25 cellular contexts compared by ENCODE assay signal in the genomic region with DNA sequence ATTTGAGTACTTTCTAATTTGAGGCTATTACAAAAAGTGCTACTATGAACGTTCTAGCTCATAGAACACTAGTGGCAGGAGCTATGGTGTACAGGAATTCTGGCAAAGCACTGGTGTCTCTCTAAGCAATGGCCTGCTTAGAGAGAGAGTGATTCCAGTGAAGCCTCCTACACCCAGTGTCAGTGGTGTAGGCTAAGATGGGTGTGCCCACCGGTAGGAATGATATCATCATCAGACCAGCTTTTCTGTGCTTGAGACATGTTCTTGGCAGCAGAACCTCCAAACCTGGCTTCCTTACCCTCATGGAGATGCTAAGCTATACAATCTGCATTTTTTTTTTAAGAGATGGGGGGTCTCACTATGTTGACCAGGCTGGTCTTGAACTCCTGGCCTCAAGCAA.
"Had no signal": no experiment of that assay in that cellular context is flagged by ENCODE, and none has a peak within 500 bp of the region (broad histone marks: within the 10 kb centered on the region; RNA-seq: fewer than 3 reads in every experiment).

No MANE protein-coding gene starts in this region.

- DNase-seq: naive thymus-derived CD8-positive, alpha-beta T cell; occipital lobe; posterior cingulate gyrus; psoas muscle; right cardiac atrium; right lobe of liver; sigmoid colon; small intestine; stimulated activated CD4-positive, alpha-beta T cell treated with anti-CD3 and anti-CD28 coated beads, Interleukin-15, amount 100 ng/mL, for 24 hours; stimulated activated CD4-positive, alpha-beta T cell treated with anti-CD3 and anti-CD28 coated beads, Interleukin-2, amount 100 ng/mL, for 24 hours; stimulated activated CD4-positive, alpha-beta T cell treated with anti-CD3 and anti-CD28 coated beads, Interleukin-2, amount 100 ng/mL, for 48 hours; stimulated activated CD4-positive, alpha-beta T cell treated with anti-CD3 and anti-CD28 coated beads, Interleukin-4, amount 100 ng/mL, for 24 hours; stimulated activated naive B cell treated with anti-CD40 and anti-IgM and Interleukin-4, amounts not matched to agents 10 μg/mL and 1 μg/mL and 100 μg/mL, for 72 hours; stimulated activated naive CD4-positive, alpha-beta T cell treated with Interleukin-2 at 50 U/mL for 16 hours; stomach; thyroid gland; trophoblast cell; upper lobe of left lung had no signal

- FAIRE-seq: small intestine had no signal

- H3K27ac ChIP-seq: neural progenitor cell, parathyroid adenoma, psoas muscle, right lobe of liver, sigmoid colon, stomach, thoracic aorta, thyroid gland, tibial nerve, upper lobe of left lung, vagina had no signal

- H3K27me3 ChIP-seq: neural progenitor cell, right lobe of liver, stomach, thyroid gland, tibial nerve, upper lobe of left lung, vagina had no signal

- H3K9me3 ChIP-seq: psoas muscle, right lobe of liver, thyroid gland, upper lobe of left lung, vagina had no signal

- H3K4me3 ChIP-seq: neural progenitor cell, psoas muscle, right lobe of liver, sigmoid colon, stomach, thoracic aorta, thyroid gland, tibial nerve, upper lobe of left lung, vagina had no signal

- H3K36me3 ChIP-seq: neural progenitor cell, right lobe of liver, sigmoid colon, stomach, thoracic aorta, thyroid gland, upper lobe of left lung, vagina had no signal

- H3K4me1 ChIP-seq: parathyroid adenoma, psoas muscle, sigmoid colon, thyroid gland, upper lobe of left lung, vagina had no signal

- ATAC-seq: naive thymus-derived CD8-positive, alpha-beta T cell; natural killer cell treated with Interleukin-12 subunit alpha and Interleukin-12 subunit beta and Interleukin-15 and Interleukin-18, amount 100 ng/mL, for 72 hours; psoas muscle; right cardiac atrium; right lobe of liver; stimulated activated effector memory CD8-positive, alpha-beta T cell treated with anti-CD3 and anti-CD28 coated beads, Interleukin-12 subunit alpha, Interleukin-12 subunit beta, amount 100 ng/mL, for 72 hours; stimulated activated naive B cell treated with anti-CD40 and anti-IgM and Interleukin-4, amounts not matched to agents 10 μg/mL and 1 μg/mL and 100 μg/mL, for 72 hours had no signal
